ENCODE assay signal across 1 cellular context in the genomic region with DNA sequence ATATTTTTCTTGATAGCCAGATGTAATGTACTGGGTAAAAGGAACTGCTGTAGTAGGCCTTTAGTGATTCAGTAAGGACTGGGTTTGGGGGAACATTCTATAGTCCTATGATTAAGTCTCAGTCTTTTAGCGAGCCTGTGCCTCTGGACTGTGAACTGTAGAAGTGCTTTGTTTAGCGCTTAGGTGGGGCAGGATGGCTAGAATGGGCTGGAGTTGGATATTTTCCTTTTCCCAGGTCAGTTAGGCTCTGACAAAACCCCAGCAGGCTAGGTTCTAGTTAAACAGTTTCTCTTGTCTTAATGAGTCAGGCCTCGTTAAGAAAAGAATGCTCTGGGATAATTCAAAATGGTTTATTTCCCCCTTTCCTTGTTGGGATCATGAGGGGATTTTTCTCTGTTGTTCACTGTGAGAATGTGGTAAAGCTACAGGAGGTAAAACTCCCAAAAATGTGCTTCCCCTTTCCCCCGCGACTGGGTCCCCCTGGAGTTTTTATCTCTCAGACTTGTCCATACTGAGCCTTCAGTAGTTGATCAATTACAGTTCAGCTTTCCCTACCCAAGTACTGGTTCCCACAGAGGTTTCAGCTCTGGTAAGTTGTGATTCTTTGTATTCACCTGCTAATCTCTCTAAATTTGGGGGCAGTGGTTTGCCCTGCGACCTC.
TF ChIP-seq lines count a peak whose summit lies in the region.

No MANE protein-coding gene starts in this region.

TF ChIP-seq in K562, 482 proteins besides CTCF, POLR2A, EP300 and RAD21 (continued from another document):
- TF ChIP-seq, protein P1, sequence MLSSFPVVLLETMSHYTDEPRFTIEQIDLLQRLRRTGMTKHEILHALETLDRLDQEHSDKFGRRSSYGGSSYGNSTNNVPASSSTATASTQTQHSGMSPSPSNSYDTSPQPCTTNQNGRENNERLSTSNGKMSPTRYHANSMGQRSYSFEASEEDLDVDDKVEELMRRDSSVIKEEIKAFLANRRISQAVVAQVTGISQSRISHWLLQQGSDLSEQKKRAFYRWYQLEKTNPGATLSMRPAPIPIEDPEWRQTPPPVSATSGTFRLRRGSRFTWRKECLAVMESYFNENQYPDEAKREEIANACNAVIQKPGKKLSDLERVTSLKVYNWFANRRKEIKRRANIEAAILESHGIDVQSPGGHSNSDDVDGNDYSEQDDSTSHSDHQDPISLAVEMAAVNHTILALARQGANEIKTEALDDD (IDR thresholded peaks at IDR 0.05) = peak; percentile 30; the same call in 1 of the 2 replicates
- TF ChIP-seq, protein P2, sequence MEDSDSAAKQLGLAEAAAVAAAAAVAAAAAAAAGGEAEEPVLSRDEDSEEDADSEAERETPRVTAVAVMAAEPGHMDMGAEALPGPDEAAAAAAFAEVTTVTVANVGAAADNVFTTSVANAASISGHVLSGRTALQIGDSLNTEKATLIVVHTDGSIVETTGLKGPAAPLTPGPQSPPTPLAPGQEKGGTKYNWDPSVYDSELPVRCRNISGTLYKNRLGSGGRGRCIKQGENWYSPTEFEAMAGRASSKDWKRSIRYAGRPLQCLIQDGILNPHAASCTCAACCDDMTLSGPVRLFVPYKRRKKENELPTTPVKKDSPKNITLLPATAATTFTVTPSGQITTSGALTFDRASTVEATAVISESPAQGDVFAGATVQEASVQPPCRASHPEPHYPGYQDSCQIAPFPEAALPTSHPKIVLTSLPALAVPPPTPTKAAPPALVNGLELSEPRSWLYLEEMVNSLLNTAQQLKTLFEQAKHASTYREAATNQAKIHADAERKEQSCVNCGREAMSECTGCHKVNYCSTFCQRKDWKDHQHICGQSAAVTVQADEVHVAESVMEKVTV (CRISPR knock-in tag; IDR thresholded peaks at IDR 0.05) = no peak
- TF ChIP-seq BACH1 (tag; IDR thresholded peaks at IDR 0.05) = 0 out of 2 replicates have a peak, but pooled peaks have one; percentile 32
- TF ChIP-seq, protein P3, sequence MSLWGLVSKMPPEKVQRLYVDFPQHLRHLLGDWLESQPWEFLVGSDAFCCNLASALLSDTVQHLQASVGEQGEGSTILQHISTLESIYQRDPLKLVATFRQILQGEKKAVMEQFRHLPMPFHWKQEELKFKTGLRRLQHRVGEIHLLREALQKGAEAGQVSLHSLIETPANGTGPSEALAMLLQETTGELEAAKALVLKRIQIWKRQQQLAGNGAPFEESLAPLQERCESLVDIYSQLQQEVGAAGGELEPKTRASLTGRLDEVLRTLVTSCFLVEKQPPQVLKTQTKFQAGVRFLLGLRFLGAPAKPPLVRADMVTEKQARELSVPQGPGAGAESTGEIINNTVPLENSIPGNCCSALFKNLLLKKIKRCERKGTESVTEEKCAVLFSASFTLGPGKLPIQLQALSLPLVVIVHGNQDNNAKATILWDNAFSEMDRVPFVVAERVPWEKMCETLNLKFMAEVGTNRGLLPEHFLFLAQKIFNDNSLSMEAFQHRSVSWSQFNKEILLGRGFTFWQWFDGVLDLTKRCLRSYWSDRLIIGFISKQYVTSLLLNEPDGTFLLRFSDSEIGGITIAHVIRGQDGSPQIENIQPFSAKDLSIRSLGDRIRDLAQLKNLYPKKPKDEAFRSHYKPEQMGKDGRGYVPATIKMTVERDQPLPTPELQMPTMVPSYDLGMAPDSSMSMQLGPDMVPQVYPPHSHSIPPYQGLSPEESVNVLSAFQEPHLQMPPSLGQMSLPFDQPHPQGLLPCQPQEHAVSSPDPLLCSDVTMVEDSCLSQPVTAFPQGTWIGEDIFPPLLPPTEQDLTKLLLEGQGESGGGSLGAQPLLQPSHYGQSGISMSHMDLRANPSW (CRISPR knock-in tag; IDR thresholded peaks at IDR 0.05) = no peak
- 0 out of 2 replicates have a peak, but pooled peaks have one; percentile 10 for TF ChIP-seq ZNF589 (CRISPR knock-in tag; IDR thresholded peaks at IDR 0.05; ENCODE audit: low read depth)
